In genomic region chr13:40438999-40439797, GRCh38 we compare ENCODE assay signal across 8 cellular contexts.
A peak's percentile ranks its signal among the peaks of the same experiment; 100 is the strongest.
DNase-seq lines count a peak whose midpoint lies in the region; ATAC-seq, FAIRE-seq and TF ChIP-seq lines count a peak whose summit lies in the region.
"Had no signal": no experiment of that assay in that cellular context is flagged by ENCODE, and none has a peak within 500 bp of the region (broad histone marks: within the 10 kb centered on the region; RNA-seq: fewer than 3 reads in every experiment).

No MANE protein-coding gene starts in this region.

- H3K36me3 ChIP-seq in astrocyte (ENCODE audit: insufficient read depth, low read length) (no peaks in the 10 kb centered on the region), HepG2 (replicated peaks in 1 of 2; ENCODE audit: control insufficient read depth in 1 of 2, insufficient read depth in 2 of 2, low read length in 2 of 2) (no peaks in the 10 kb centered on the region), stomach smooth muscle (ENCODE audit: control insufficient read depth in 2 of 2, insufficient read depth in 2 of 2, low read length in 2 of 2) (no peaks in the 10 kb centered on the region)

- CTCF ChIA-PET in HepG2 (lab: Yijun Ruan, JAX; ENCODE audit: low intra/inter-chr PET ratio, low total read pairs), result no interaction called here

- no TSS peak for BruUV-seq in HepG2 (replicated peaks; lab: Mats Ljungman, UMichigan)

- peaks cover 3% of the 10 kb centered on the region for H3K4me1 Mint-ChIP-seq in astrocyte (ENCODE audit: low read depth, unreplicated experiment)

- H3K4me3 Mint-ChIP-seq in astrocyte (ENCODE audit: unreplicated experiment), result no peak overlapping the region

- H3K4me2 ChIP-seq in astrocyte (ENCODE audit: low read length) (peak overlapping the region; percentile 41), HepG2 (ENCODE audit: low read depth, low read length) (peak overlapping the region; percentile 63)

- no peak for TF ChIP-seq CTCF in astrocyte (IDR thresholded peaks at IDR 0.05; ENCODE audit: insufficient read depth, low read depth, low read length)
- no peak for TF ChIP-seq CTCF in HepG2 (CRISPR knock-in tag; IDR thresholded peaks at IDR 0.05)

- no peak for FAIRE-seq in astrocyte (lab: Jason Lieb, UNC)
- no peak for FAIRE-seq in HepG2 (lab: Jason Lieb, UNC)

- no peak for TF ChIP-seq RAD21 in HepG2 (CRISPR knock-in tag; IDR thresholded peaks at IDR 0.05)

- H3K36me3 Mint-ChIP-seq in astrocyte (ENCODE audit: low read depth, unreplicated experiment), result no peaks in the 10 kb centered on the region

- peak; percentile 59 for ATAC-seq in HepG2
- ATAC-seq in HG02884 (IDR thresholded peaks at IDR 0.05; ENCODE audit: unreplicated experiment), result no peak

- H3K4me1 ChIP-seq in astrocyte (ENCODE audit: insufficient read depth, low read length), result peaks cover 10% of the 10 kb centered on the region
- peaks cover 53% of the 10 kb centered on the region for H3K4me1 ChIP-seq in HepG2 (ENCODE audit: insufficient read depth, low read length)
- H3K4me1 ChIP-seq in stomach smooth muscle (ENCODE audit: control insufficient read depth, insufficient read depth, low read length), result peaks cover 29% of the 10 kb centered on the region

- in situ Hi-C loops in HepG2 (cut with HindIII; ENCODE audit: extremely low pct_ligation_motif_present, low pct_unique_long_range_greater_than_20kb), result no loop called here

- TF ChIP-seq EP300 in HepG2 (IDR thresholded peaks at IDR 0.05; ENCODE audit: low read depth in 2 of 2, low read length in 2 of 2), result no peak
- TF ChIP-seq EP300 in HepG2 (CRISPR knock-in tag; IDR thresholded peaks at IDR 0.05; ENCODE audit: borderline replicate concordance), result no peak

- intact Hi-C loops in HepG2 (cut with micrococcal nuclease; ENCODE audit: unreplicated experiment), result no loop called here

- H2AFZ ChIP-seq in astrocyte (ENCODE audit: low read depth, low read length) (no peak overlapping the region), HepG2 (ENCODE audit: low read length) (no peak overlapping the region)

- H3K27ac Mint-ChIP-seq in astrocyte (ENCODE audit: unreplicated experiment), result no peak overlapping the region

- H3K9me3 ChIP-seq in astrocyte (ENCODE audit: insufficient read depth, low read depth, low read length) (no peaks in the 10 kb centered on the region), HepG2 (ENCODE audit: low read length) (no peaks in the 10 kb centered on the region), stomach smooth muscle (ENCODE audit: control insufficient read depth in 2 of 2, low read length in 2 of 2) (no peaks in the 10 kb centered on the region)

- peaks cover 2% of the 10 kb centered on the region for H3K9me3 Mint-ChIP-seq in astrocyte (ENCODE audit: unreplicated experiment)

- WGBS in HepG2 (ENCODE audit: low lambda C conversion rate), result 62% methylated on average over 12 of the region's 12 CpGs

- H3K27me3 ChIP-seq in astrocyte (ENCODE audit: insufficient read depth, low read length), result no peaks in the 10 kb centered on the region
- H3K27me3 ChIP-seq in HepG2 (ENCODE audit: control insufficient read depth in 1 of 2, insufficient read depth in 2 of 2, low read length in 2 of 2), result no peaks in the 10 kb centered on the region
- H3K27me3 ChIP-seq in stomach smooth muscle (ENCODE audit: control insufficient read depth in 1 of 2, insufficient read depth in 2 of 2, low read length in 2 of 2), result no peaks in the 10 kb centered on the region

- POLR2A ChIA-PET in HepG2 (lab: Yijun Ruan, JAX), result no interaction called here

- peak; percentile 43 for DNase-seq in OCI-M1 (lab: John Stamatoyannopoulos, UW)
- DNase-seq in astrocyte (ENCODE audit: low read depth), result peak; percentile 20
- DNase-seq in HepG2 (ENCODE audit: low spot score), result no peak
- DNase-seq in activated gamma-delta T cell treated with Interleukin-2 at 50 U/mL for 16 hours, result no peak
- no peak for DNase-seq in activated CD8-positive, alpha-beta memory T cell treated with anti-CD3 and anti-CD28 coated beads for 24 hours
- DNase-seq: SW 1271 had no signal

- TF ChIP-seq POLR2A in HepG2 (IDR thresholded peaks at IDR 0.05; ENCODE audit: insufficient read depth in 1 of 2, low read depth in 2 of 2, low read length in 2 of 2), result no peak

- H3K4me3 ChIP-seq in astrocyte (ENCODE audit: insufficient read depth, low read depth, low read length), result no peak overlapping the region
- peak overlapping the region; percentile 5 to 38 (median 29); a peak in 4 of 6 replicates for H3K4me3 ChIP-seq in HepG2 (replicated peaks in 1 of 3; ENCODE audit: insufficient read depth in 1 of 3, low read depth in 2 of 3, low read length in 3 of 3)
- peak overlapping the region; percentile 45 to 59 for H3K4me3 ChIP-seq in stomach smooth muscle (ENCODE audit: low read length in 2 of 2)

- no peak overlapping the region for H3K9ac ChIP-seq in astrocyte (ENCODE audit: low read length)
- no peak overlapping the region for H3K9ac ChIP-seq in HepG2 (ENCODE audit: insufficient read depth, low read depth, low read length)
- peak overlapping the region; percentile 1 to 30 for H3K9ac ChIP-seq in stomach smooth muscle (ENCODE audit: low read length in 2 of 2)

- H3K27me3 Mint-ChIP-seq in astrocyte (ENCODE audit: low read depth, unreplicated experiment), result peaks cover 2% of the 10 kb centered on the region

- H4K20me1 ChIP-seq in astrocyte (ENCODE audit: insufficient read depth, low read length) (no peaks in the 10 kb centered on the region), HepG2 (ENCODE audit: insufficient read depth, low read length) (no peaks in the 10 kb centered on the region)

- H3K79me2 ChIP-seq in astrocyte (ENCODE audit: insufficient read depth, low read length), result no peaks in the 10 kb centered on the region
- H3K79me2 ChIP-seq in HepG2 (ENCODE audit: insufficient read depth, low read length), result no peaks in the 10 kb centered on the region

- H3K27ac ChIP-seq in astrocyte (ENCODE audit: low read depth, low read length) (no peak overlapping the region), HepG2 (ENCODE audit: extremely low read length, insufficient read depth, low read length) (no peak overlapping the region), stomach smooth muscle (ENCODE audit: low read length) (peak overlapping the region; percentile 53)

TF ChIP-seq in HepG2, 621 proteins besides CTCF, POLR2A, EP300 and RAD21:
- TF ChIP-seq HNF4G (IDR thresholded peaks at IDR 0.05; ENCODE audit: borderline replicate concordance, low read depth, low read length) (no peak), HNF4G (CRISPR knock-in tag; IDR thresholded peaks at IDR 0.05; ENCODE audit: borderline replicate concordance, low read depth) (no peak), IRF1 (CRISPR knock-in tag; IDR thresholded peaks at IDR 0.05; ENCODE audit: low read depth) (0 out of 2 replicates have a peak, but pooled peaks have one; percentile 30), ZBTB2 (CRISPR knock-in tag; IDR thresholded peaks at IDR 0.05; ENCODE audit: low read depth) (no peak), ZBTB44 (CRISPR knock-in tag; IDR thresholded peaks at IDR 0.05) (no peak), AKAP8 (CRISPR knock-in tag; IDR thresholded peaks at IDR 0.05) (no peak)
TF ChIP-seq in HepG2: peak in this region for 1.

Comparison
In these comparisons a context has a peak if more than half of its experiments do, and no peak if none do; other contexts are left out.
1. DNase-seq: peak in OCI-M1 (single experiment) and astrocyte (single experiment); none in HepG2 (single experiment), activated gamma-delta T cell treated with Interleukin-2 at 50 U/mL for 16 hours (single experiment) and activated CD8-positive, alpha-beta memory T cell treated with anti-CD3 and anti-CD28 coated beads for 24 hours (single experiment).
2. H3K9ac ChIP-seq: peak in stomach smooth muscle (2 of 2); none in astrocyte (single experiment) and HepG2 (single experiment).